Comparison of ENCODE assay signal across 21 cellular contexts in genomic region chr3:110430146-110430545, GRCh38.
"Had no signal": no experiment of that assay in that cellular context is flagged by ENCODE, and none has a peak within 500 bp of the region (broad histone marks: within the 10 kb centered on the region; RNA-seq: fewer than 3 reads in every experiment).

No MANE protein-coding gene starts in this region.

- H3K36me3 ChIP-seq: ascending aorta, heart right ventricle, neural progenitor cell, thoracic aorta, upper lobe of right lung had no signal

- H3K4me1 ChIP-seq: ascending aorta, heart right ventricle, neural progenitor cell, upper lobe of right lung had no signal

- H3K27me3 Mint-ChIP-seq: activated CD4-positive, alpha-beta memory T cell treated with anti-CD3 and anti-CD28 coated beads, Interleukin-2, amount 10 ng/mL, durations not matched to agents 7 days and 5 days; activated naive CD8-positive, alpha-beta T cell treated with anti-CD3 and anti-CD28 coated beads, Interleukin-2, amount 50 U/mL, for 24 hours had no signal

- DNase-seq: activated CD4-positive, alpha-beta memory T cell treated with anti-CD3 and anti-CD28 coated beads, Interleukin-2, amount 10 ng/mL, durations not matched to agents 7 days and 5 days; activated CD4-positive, alpha-beta T cell treated with anti-CD3 and anti-CD28 coated beads for 48 hours; activated gamma-delta T cell; activated naive CD4-positive, alpha-beta T cell treated with anti-CD3 and anti-CD28 coated beads, Interleukin-2, amount 50 U/mL, for 16 hours; activated naive CD8-positive, alpha-beta T cell treated with anti-CD3 and anti-CD28 coated beads, Interleukin-2, amount 50 U/mL, for 24 hours; activated T-cell treated with anti-CD3 and anti-CD28 coated beads for 4 hours; cerebellar nuclear complex; heart right ventricle; left colon; mesendoderm; mucosa of descending colon; naive thymus-derived CD8-positive, alpha-beta T cell; stimulated activated CD4-positive, alpha-beta T cell treated with anti-CD3 and anti-CD28 coated beads, Interleukin-4, amount 100 ng/mL, for 24 hours; stimulated activated naive CD4-positive, alpha-beta T cell treated with Interleukin-2 at 50 U/mL for 16 hours; T-helper 2 cell; upper lobe of right lung had no signal

- ATAC-seq: activated naive CD8-positive, alpha-beta T cell treated with anti-CD3 and anti-CD28 coated beads, Interleukin-2, amount 50 U/mL, for 24 hours; heart right ventricle; left colon; mucosa of descending colon; naive thymus-derived CD8-positive, alpha-beta T cell; upper lobe of right lung had no signal

- H3K4me3 ChIP-seq: ascending aorta, heart right ventricle, mucosa of descending colon, neural progenitor cell, thoracic aorta, upper lobe of right lung had no signal

- H3K9me3 ChIP-seq: ascending aorta, heart right ventricle, mucosa of descending colon, thoracic aorta, upper lobe of right lung had no signal

- H3K9me3 Mint-ChIP-seq: activated CD4-positive, alpha-beta memory T cell treated with anti-CD3 and anti-CD28 coated beads, Interleukin-2, amount 10 ng/mL, durations not matched to agents 7 days and 5 days; activated naive CD8-positive, alpha-beta T cell treated with anti-CD3 and anti-CD28 coated beads, Interleukin-2, amount 50 U/mL, for 24 hours; activated T-helper 1 cell treated with anti-CD3 and anti-CD28 coated beads, Interleukin-12 subunit alpha, Interleukin-12 subunit beta, Interleukin-2, Interleukin-4 antibody, amounts not matched to agents 30 ng/mL and 10 ng/mL and 1 ng/mL, durations not matched to agents 14 hours and 24 hours and 36 hours; naive thymus-derived CD8-positive, alpha-beta T cell had no signal

- H3K27ac ChIP-seq: ascending aorta, epithelial cell of prostate, heart right ventricle, neural progenitor cell, thoracic aorta, upper lobe of right lung had no signal

- H3K4me2 ChIP-seq: neural progenitor cell had no signal

- H3K4me3 Mint-ChIP-seq: activated CD4-positive, alpha-beta memory T cell treated with anti-CD3 and anti-CD28 coated beads, Interleukin-2, amount 10 ng/mL, durations not matched to agents 7 days and 5 days; activated naive CD8-positive, alpha-beta T cell treated with anti-CD3 and anti-CD28 coated beads, Interleukin-2, amount 50 U/mL, for 24 hours; activated T-helper 1 cell treated with anti-CD3 and anti-CD28 coated beads, Interleukin-12 subunit alpha, Interleukin-12 subunit beta, Interleukin-2, Interleukin-4 antibody, amounts not matched to agents 30 ng/mL and 10 ng/mL and 1 ng/mL, durations not matched to agents 14 hours and 24 hours and 36 hours; naive thymus-derived CD8-positive, alpha-beta T cell; neural progenitor cell had no signal

- H3K9ac ChIP-seq: neural progenitor cell had no signal

- H3K27me3 ChIP-seq: ascending aorta, heart right ventricle, neural progenitor cell, upper lobe of right lung had no signal

- H2AFZ ChIP-seq: neural progenitor cell had no signal

- H3K4me1 Mint-ChIP-seq: activated CD4-positive, alpha-beta memory T cell treated with anti-CD3 and anti-CD28 coated beads, Interleukin-2, amount 10 ng/mL, durations not matched to agents 7 days and 5 days; activated naive CD8-positive, alpha-beta T cell treated with anti-CD3 and anti-CD28 coated beads, Interleukin-2, amount 50 U/mL, for 24 hours; naive thymus-derived CD8-positive, alpha-beta T cell; neural progenitor cell had no signal

- H3K36me3 Mint-ChIP-seq: naive thymus-derived CD8-positive, alpha-beta T cell; neural progenitor cell had no signal

- H3K27ac Mint-ChIP-seq: activated CD4-positive, alpha-beta memory T cell treated with anti-CD3 and anti-CD28 coated beads, Interleukin-2, amount 10 ng/mL, durations not matched to agents 7 days and 5 days; activated naive CD8-positive, alpha-beta T cell treated with anti-CD3 and anti-CD28 coated beads, Interleukin-2, amount 50 U/mL, for 24 hours; activated T-helper 1 cell treated with anti-CD3 and anti-CD28 coated beads, Interleukin-12 subunit alpha, Interleukin-12 subunit beta, Interleukin-2, Interleukin-4 antibody, amounts not matched to agents 30 ng/mL and 10 ng/mL and 1 ng/mL, durations not matched to agents 14 hours and 24 hours and 36 hours; naive thymus-derived CD8-positive, alpha-beta T cell; neural progenitor cell had no signal
